ENCODE assay signal across 28 cellular contexts in the genomic region with DNA sequence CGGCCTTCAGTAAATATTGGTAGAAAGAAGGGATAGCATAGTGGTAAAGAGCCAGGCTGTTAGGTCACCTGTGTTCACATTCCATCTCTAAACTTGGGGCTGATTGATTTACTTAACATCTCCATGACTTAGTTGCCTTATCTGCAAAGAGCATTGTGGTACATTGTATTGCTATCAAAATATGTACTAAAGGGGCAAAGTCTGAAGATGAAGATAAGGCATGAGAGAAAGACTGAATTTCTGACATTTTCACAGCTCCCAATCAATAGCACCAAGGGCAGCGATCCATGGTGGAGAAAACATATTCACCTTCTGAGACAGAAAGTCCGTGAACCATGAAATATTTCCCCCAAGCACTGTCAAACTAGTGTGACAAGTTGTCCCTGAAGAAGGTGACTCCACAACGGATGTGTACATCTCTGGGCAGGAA.
"Had no signal": no experiment of that assay in that cellular context is flagged by ENCODE, and none has a peak within 500 bp of the region (broad histone marks: within the 10 kb centered on the region; RNA-seq: fewer than 3 reads in every experiment).

No MANE protein-coding gene starts in this region.

- H3K27ac Mint-ChIP-seq: nephron; stimulated activated naive B cell treated with anti-CD40 and anti-IgM and Interleukin-4, amounts not matched to agents 10 μg/mL and 1 μg/mL and 100 μg/mL, for 72 hours had no signal

- H3K4me1 Mint-ChIP-seq: naive thymus-derived CD8-positive, alpha-beta T cell had no signal

- H3K36me3 ChIP-seq: left lung, lower lobe of right lung, pancreas, right atrium auricular region, stomach, thyroid gland, transverse colon, upper lobe of right lung had no signal

- ATAC-seq: left colon; left lung; lower lobe of right lung; naive thymus-derived CD8-positive, alpha-beta T cell; pancreas; sciatic nerve; stimulated activated naive B cell treated with anti-CD40 and anti-IgM and Interleukin-4, amounts not matched to agents 10 μg/mL and 1 μg/mL and 100 μg/mL, for 72 hours; stimulated activated naive CD8-positive, alpha-beta T cell treated with anti-CD3 and anti-CD28 coated beads, Interleukin-15, Interleukin-2, amounts not matched to agents 100 U/mL and 50 U/mL, for 24 hours; upper lobe of right lung had no signal

- FAIRE-seq: keratinocyte, pancreas, urothelium cell line had no signal

- H3K4me3 ChIP-seq: left lung, lower lobe of right lung, pancreas, right atrium auricular region, skin epidermis, stomach, testis, thyroid gland, transverse colon, upper lobe of right lung had no signal

- H3K9me3 Mint-ChIP-seq: naive thymus-derived CD8-positive, alpha-beta T cell; neural crest cell had no signal

- H3K4me3 Mint-ChIP-seq: naive thymus-derived CD8-positive, alpha-beta T cell; nephron; neural crest cell; stimulated activated naive B cell treated with anti-CD40 and anti-IgM and Interleukin-4, amounts not matched to agents 10 μg/mL and 1 μg/mL and 100 μg/mL, for 72 hours had no signal

- H3K36me3 Mint-ChIP-seq: naive thymus-derived CD8-positive, alpha-beta T cell; stimulated activated naive B cell treated with anti-CD40 and anti-IgM and Interleukin-4, amounts not matched to agents 10 μg/mL and 1 μg/mL and 100 μg/mL, for 72 hours had no signal

- DNase-seq: hippocampal formation; kidney glomerular epithelial cell; left colon; left lung; lower lobe of right lung; mammary epithelial cell; mesenchymal stem cell; naive thymus-derived CD8-positive, alpha-beta T cell; nucleus accumbens; pancreas; stimulated activated CD4-positive, alpha-beta T cell treated with anti-CD3 and anti-CD28 coated beads, Interleukin-12 subunit alpha, Interleukin-12 subunit beta, amount 100 ng/mL, for 4 hours; stimulated activated CD4-positive, alpha-beta T cell treated with anti-CD3 and anti-CD28 coated beads, Interleukin-15, amount 100 ng/mL, for 24 hours; stimulated activated CD4-positive, alpha-beta T cell treated with anti-CD3 and anti-CD28 coated beads, Interleukin-2, amount 100 ng/mL, for 24 hours; stimulated activated CD4-positive, alpha-beta T cell treated with anti-CD3 and anti-CD28 coated beads, Interleukin-4, amount 100 ng/mL, for 1 hour; stimulated activated naive B cell treated with anti-CD40 and anti-IgM and Interleukin-4, amounts not matched to agents 10 μg/mL and 1 μg/mL and 100 μg/mL, for 72 hours; stimulated activated naive CD8-positive, alpha-beta T cell treated with anti-CD3 and anti-CD28 coated beads, Interleukin-15, Interleukin-2, amounts not matched to agents 100 U/mL and 50 U/mL, for 24 hours; stomach; testis; thyroid gland; transverse colon; upper lobe of right lung had no signal

- H3K27me3 ChIP-seq: left lung, pancreas, right atrium auricular region, stomach, testis, thyroid gland, transverse colon, upper lobe of right lung had no signal

- H3K9me3 ChIP-seq: left lung, lower lobe of right lung, pancreas, right atrium auricular region, stomach, testis, thyroid gland, transverse colon, upper lobe of right lung had no signal

- H3K27ac ChIP-seq: left lung, lower lobe of right lung, pancreas, right atrium auricular region, skin epidermis, stomach, testis, thyroid gland, transverse colon, upper lobe of right lung had no signal

- H3K4me1 ChIP-seq: left lung, lower lobe of right lung, pancreas, right atrium auricular region, testis, upper lobe of right lung had no signal
